Comparison of ENCODE assay signal across 19 cellular contexts in the genomic region with DNA sequence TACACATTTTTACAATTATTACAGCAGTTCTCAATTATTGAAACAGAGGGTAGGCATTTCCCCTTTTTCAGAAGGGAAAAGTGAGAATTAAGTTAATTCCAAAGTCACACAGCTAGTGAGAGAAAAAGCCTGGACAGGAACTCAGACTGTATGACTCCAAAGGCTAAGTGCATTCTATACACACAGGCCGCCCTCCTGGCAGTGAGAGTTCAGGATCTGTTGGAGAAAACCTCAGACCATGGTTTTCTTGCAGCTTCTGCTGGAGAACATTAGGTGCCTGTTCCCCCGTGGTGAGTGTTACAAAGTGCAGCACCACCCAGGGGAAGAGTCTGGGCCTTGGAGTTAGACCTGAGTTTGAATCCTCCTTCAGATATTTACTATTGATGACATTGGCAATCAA.
"Had no signal": no experiment of that assay in that cellular context is flagged by ENCODE, and none has a peak within 500 bp of the region (broad histone marks: within the 10 kb centered on the region; RNA-seq: fewer than 3 reads in every experiment).

No MANE protein-coding gene starts in this region.

- H3K79me2 ChIP-seq: parathyroid adenoma had no signal

- H3K27me3 Mint-ChIP-seq: activated naive CD8-positive, alpha-beta T cell treated with anti-CD3 and anti-CD28 coated beads, Interleukin-2, amount 10 ng/mL, durations not matched to agents 7 days and 5 days had no signal

- H3K27ac Mint-ChIP-seq: activated naive CD8-positive, alpha-beta T cell treated with anti-CD3 and anti-CD28 coated beads, Interleukin-2, amount 10 ng/mL, durations not matched to agents 7 days and 5 days; activated T-helper 1 cell treated with anti-CD3 and anti-CD28 coated beads, Interleukin-12 subunit alpha, Interleukin-12 subunit beta, Interleukin-2, Interleukin-4 antibody, amounts not matched to agents 30 ng/mL and 10 ng/mL and 1 ng/mL, durations not matched to agents 14 hours and 24 hours and 36 hours; memory B cell; natural killer cell treated with Interleukin-12 subunit alpha and Interleukin-12 subunit beta and Interleukin-15 and Interleukin-18, amount 100 ng/mL, for 72 hours; stimulated activated effector memory CD8-positive, alpha-beta T cell treated with anti-CD3 and anti-CD28 coated beads, Interleukin-12 subunit alpha, Interleukin-12 subunit beta, amount 100 ng/mL, for 72 hours had no signal

- H3K36me3 ChIP-seq: colonic mucosa, stomach, upper lobe of left lung had no signal

- ATAC-seq: natural killer cell treated with Interleukin-12 subunit alpha and Interleukin-12 subunit beta and Interleukin-15 and Interleukin-18, amount 100 ng/mL, for 72 hours; sciatic nerve; stimulated activated effector memory CD8-positive, alpha-beta T cell treated with anti-CD3 and anti-CD28 coated beads, Interleukin-12 subunit alpha, Interleukin-12 subunit beta, amount 100 ng/mL, for 72 hours had no signal

- H3K4me1 ChIP-seq: parathyroid adenoma had no signal

- H2AFZ ChIP-seq: parathyroid adenoma had no signal

- H3K4me3 ChIP-seq: colonic mucosa, stomach, upper lobe of left lung had no signal

- H3K27ac ChIP-seq: colonic mucosa, parathyroid adenoma, stomach, upper lobe of left lung had no signal

- H3K36me3 Mint-ChIP-seq: activated naive CD8-positive, alpha-beta T cell treated with anti-CD3 and anti-CD28 coated beads, Interleukin-2, amount 10 ng/mL, durations not matched to agents 7 days and 5 days; memory B cell; natural killer cell treated with Interleukin-12 subunit alpha and Interleukin-12 subunit beta and Interleukin-15 and Interleukin-18, amount 100 ng/mL, for 72 hours; stimulated activated effector memory CD8-positive, alpha-beta T cell treated with anti-CD3 and anti-CD28 coated beads, Interleukin-12 subunit alpha, Interleukin-12 subunit beta, amount 100 ng/mL, for 72 hours had no signal

- H3K9me3 ChIP-seq: colonic mucosa, stomach, upper lobe of left lung had no signal

- H3K9ac ChIP-seq: parathyroid adenoma had no signal

- H3K4me3 Mint-ChIP-seq: activated naive CD8-positive, alpha-beta T cell treated with anti-CD3 and anti-CD28 coated beads, Interleukin-2, amount 10 ng/mL, durations not matched to agents 7 days and 5 days; activated T-helper 1 cell treated with anti-CD3 and anti-CD28 coated beads, Interleukin-12 subunit alpha, Interleukin-12 subunit beta, Interleukin-2, Interleukin-4 antibody, amounts not matched to agents 30 ng/mL and 10 ng/mL and 1 ng/mL, durations not matched to agents 14 hours and 24 hours and 36 hours; memory B cell; natural killer cell treated with Interleukin-12 subunit alpha and Interleukin-12 subunit beta and Interleukin-15 and Interleukin-18, amount 100 ng/mL, for 72 hours; stimulated activated effector memory CD8-positive, alpha-beta T cell treated with anti-CD3 and anti-CD28 coated beads, Interleukin-12 subunit alpha, Interleukin-12 subunit beta, amount 100 ng/mL, for 72 hours had no signal

- H3K9me3 Mint-ChIP-seq: activated naive CD8-positive, alpha-beta T cell treated with anti-CD3 and anti-CD28 coated beads, Interleukin-2, amount 10 ng/mL, durations not matched to agents 7 days and 5 days; activated T-helper 1 cell treated with anti-CD3 and anti-CD28 coated beads, Interleukin-12 subunit alpha, Interleukin-12 subunit beta, Interleukin-2, Interleukin-4 antibody, amounts not matched to agents 30 ng/mL and 10 ng/mL and 1 ng/mL, durations not matched to agents 14 hours and 24 hours and 36 hours; memory B cell; natural killer cell treated with Interleukin-12 subunit alpha and Interleukin-12 subunit beta and Interleukin-15 and Interleukin-18, amount 100 ng/mL, for 72 hours had no signal

- DNase-seq: activated CD4-positive, alpha-beta T cell treated with anti-CD3 and anti-CD28 coated beads, Interleukin-2, amount 50 U/mL, for 48 hours; activated CD4-positive, CD25-positive, alpha-beta regulatory T cell treated with anti-CD3 and anti-CD28 coated beads, Interleukin-2, amount 50 U/mL, for 72 hours; activated gamma-delta T cell treated with Interleukin-2 at 50 U/mL for 16 hours; activated naive CD8-positive, alpha-beta T cell treated with anti-CD3 and anti-CD28 coated beads, Interleukin-2, amount 10 ng/mL, durations not matched to agents 7 days and 5 days; amygdala; caudate nucleus; colonic mucosa; erythroblast; kidney glomerular epithelial cell; stimulated activated CD4-positive, alpha-beta T cell treated with anti-CD3 and anti-CD28 coated beads, Interleukin-4, amount 100 ng/mL, for 24 hours; stomach; T1000; upper lobe of left lung had no signal

- H3K27me3 ChIP-seq: colonic mucosa, stomach, upper lobe of left lung had no signal

- H3K4me1 Mint-ChIP-seq: activated naive CD8-positive, alpha-beta T cell treated with anti-CD3 and anti-CD28 coated beads, Interleukin-2, amount 10 ng/mL, durations not matched to agents 7 days and 5 days; memory B cell; stimulated activated effector memory CD8-positive, alpha-beta T cell treated with anti-CD3 and anti-CD28 coated beads, Interleukin-12 subunit alpha, Interleukin-12 subunit beta, amount 100 ng/mL, for 72 hours had no signal
